Comparison of ENCODE assay signal across 1 cellular context in the genomic region with DNA sequence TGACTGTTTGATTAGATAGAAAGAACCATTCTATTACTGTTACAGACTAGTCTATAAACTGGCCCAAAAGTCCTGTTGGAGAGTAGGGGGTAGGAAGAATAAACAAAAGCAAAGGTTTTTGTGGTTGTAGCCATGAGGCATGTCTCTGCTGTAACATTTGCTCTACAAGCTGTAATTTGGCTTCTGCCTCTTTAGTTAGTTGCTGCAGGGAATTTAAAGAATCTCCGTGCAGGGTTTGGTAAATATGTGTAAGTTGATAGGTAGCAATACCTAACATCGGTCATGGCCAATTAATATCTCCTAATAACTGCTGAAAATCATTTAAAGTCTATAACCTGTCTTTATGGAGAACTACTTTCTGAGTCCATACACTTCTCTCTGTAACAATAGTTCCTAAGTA.
TF ChIP-seq lines count a peak whose summit lies in the region.

No MANE protein-coding gene starts in this region.

TF ChIP-seq in HepG2, 621 proteins besides CTCF, POLR2A, EP300 and RAD21:
- TF ChIP-seq ZNF724P (CRISPR knock-in tag; IDR thresholded peaks at IDR 0.05; ENCODE audit: borderline replicate concordance): no peak
- TF ChIP-seq ZNF350 (CRISPR knock-in tag; IDR thresholded peaks at IDR 0.05; ENCODE audit: borderline replicate concordance, low read depth): no peak
- TF ChIP-seq, protein P1, sequence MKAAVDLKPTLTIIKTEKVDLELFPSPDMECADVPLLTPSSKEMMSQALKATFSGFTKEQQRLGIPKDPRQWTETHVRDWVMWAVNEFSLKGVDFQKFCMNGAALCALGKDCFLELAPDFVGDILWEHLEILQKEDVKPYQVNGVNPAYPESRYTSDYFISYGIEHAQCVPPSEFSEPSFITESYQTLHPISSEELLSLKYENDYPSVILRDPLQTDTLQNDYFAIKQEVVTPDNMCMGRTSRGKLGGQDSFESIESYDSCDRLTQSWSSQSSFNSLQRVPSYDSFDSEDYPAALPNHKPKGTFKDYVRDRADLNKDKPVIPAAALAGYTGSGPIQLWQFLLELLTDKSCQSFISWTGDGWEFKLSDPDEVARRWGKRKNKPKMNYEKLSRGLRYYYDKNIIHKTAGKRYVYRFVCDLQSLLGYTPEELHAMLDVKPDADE (CRISPR knock-in tag; IDR thresholded peaks at IDR 0.05): no peak
- no peak for TF ChIP-seq CC2D1A (CRISPR knock-in tag; IDR thresholded peaks at IDR 0.05)
- TF ChIP-seq ZNF335 (CRISPR knock-in tag; IDR thresholded peaks at IDR 0.05): no peak
- TF ChIP-seq ZNF44 (CRISPR knock-in tag; IDR thresholded peaks at IDR 0.05): no peak
- TF ChIP-seq FOXA1 (IDR thresholded peaks at IDR 0.05): no peak
- no peak for TF ChIP-seq FOXA1 (CRISPR knock-in tag; IDR thresholded peaks at IDR 0.05)
- TF ChIP-seq HNRNPLL (IDR thresholded peaks at IDR 0.05; ENCODE audit: low read depth, low read length, poor library complexity, severe bottlenecking): no peak
- no peak for TF ChIP-seq ZNF775 (CRISPR knock-in tag; IDR thresholded peaks at IDR 0.05; ENCODE audit: borderline replicate concordance)
